In genomic region chr19:50501186-50501567, GRCh38 we compare ENCODE assay signal across 19 cellular contexts. TPM values are rescaled to one million over a fixed set of nuclear protein-coding genes. Genes with fewer than 3 reads are reported as not detected.
DNase-seq lines count a peak whose midpoint lies in the region; ATAC-seq, FAIRE-seq and TF ChIP-seq lines count a peak whose summit lies in the region.
"Had no signal": no experiment of that assay in that cellular context is flagged by ENCODE, and none has a peak within 500 bp of the region (broad histone marks: within the 10 kb centered on the region; RNA-seq: fewer than 3 reads in every experiment).

No MANE protein-coding gene starts in this region.

- no peak overlapping the region for H3K4me3 ChIP-seq in GM23338
- no peak overlapping the region for H3K4me3 ChIP-seq in GM12878
- H3K4me3 ChIP-seq in small intestine (ENCODE audit: low read depth in 1 of 2, low read length in 2 of 2) = no peak overlapping the region
- no peak overlapping the region for H3K4me3 ChIP-seq in naive thymus-derived CD4-positive, alpha-beta T cell (ENCODE audit: low read length)

- in situ Hi-C loops in GM12878 (cut with MboI) = no loop called here

- no peaks in the 10 kb centered on the region for H3F3A ChIP-seq in GM23338 (replicated peaks; ENCODE audit: low read depth)

- no peak for ATAC-seq in GM23338
- ATAC-seq in GM12878 = no peak; the same call in 1 of the 3 replicates
- peak; percentile 66 for ATAC-seq in left colon
- ATAC-seq in naive thymus-derived CD4-positive, alpha-beta T cell = no peak

- SMC1A ChIA-PET in GM12878 (lab: Charles Lee; ENCODE audit: uncharacterized antibody, unreplicated experiment) = no interaction called here

- intact Hi-C loops in GM12878 (cut with micrococcal nuclease; ENCODE audit: unreplicated experiment) = no loop called here
- intact Hi-C loops in left colon (cut with DNase I, micrococcal nuclease) = no loop called here
- intact Hi-C loops in naive thymus-derived CD4-positive, alpha-beta T cell (cut with micrococcal nuclease) = no loop called here

- H3K27me3 Mint-ChIP-seq in GM23338 (ENCODE audit: insufficient read depth, low read depth, poor library complexity) = peaks cover 9% of the 10 kb centered on the region
- no peaks in the 10 kb centered on the region for H3K27me3 Mint-ChIP-seq in naive thymus-derived CD4-positive, alpha-beta T cell
- H3K27me3 Mint-ChIP-seq: activated naive CD8-positive, alpha-beta T cell had no signal

- H3K9ac ChIP-seq in GM12878 (ENCODE audit: control insufficient read depth, insufficient read depth, low read length) = no peak overlapping the region

- H3K9me3 ChIP-seq in GM12878 (replicated peaks; ENCODE audit: control insufficient read depth, insufficient read depth, low read length) (no peaks in the 10 kb centered on the region), small intestine (ENCODE audit: control insufficient read depth, low read depth) (no peaks in the 10 kb centered on the region)
- H3K9me3 ChIP-seq in naive thymus-derived CD4-positive, alpha-beta T cell (ENCODE audit: control insufficient read depth in 2 of 3, low read length in 3 of 3) = no peaks in the 10 kb centered on the region

- no peaks in the 10 kb centered on the region for H3K4me1 Mint-ChIP-seq in GM23338
- H3K4me1 Mint-ChIP-seq in naive thymus-derived CD4-positive, alpha-beta T cell = peaks cover 0 to 6% (median 0%) of the 10 kb centered on the region in 7 donors

- RAD21 ChIA-PET in GM12878 (lab: Charles Lee; ENCODE audit: unreplicated experiment) = no interaction called here

- H3K27ac ChIP-seq in GM23338 (ENCODE audit: low read depth) (no peak overlapping the region), GM12878 (ENCODE audit: control insufficient read depth, insufficient read depth) (no peak overlapping the region), small intestine (ENCODE audit: low read depth in 1 of 2, low read length in 1 of 2) (no peak overlapping the region)
- no peak overlapping the region for H3K27ac ChIP-seq in naive thymus-derived CD4-positive, alpha-beta T cell (ENCODE audit: low read depth, low read length)
- H3K27ac ChIP-seq: HL-60 had no signal

- POLR2A ChIA-PET in GM12878 (lab: Charles Lee) = no interaction called here
- POLR2A ChIA-PET in naive thymus-derived CD4-positive, alpha-beta T cell (lab: Charles Lee) = interaction anchor here (0.7 kb wide), 1 partner anchor 8 kb away, joined by 3 read pairs; no protein-coding TSS in a partner anchor

- H2AFZ ChIP-seq in GM23338 = no peak overlapping the region
- H2AFZ ChIP-seq in GM12878 (ENCODE audit: control insufficient read depth, low read depth, low read length) = no peak overlapping the region

- H3K9me3 Mint-ChIP-seq in GM23338 = peaks cover 56% of the 10 kb centered on the region
- H3K9me3 Mint-ChIP-seq in naive thymus-derived CD4-positive, alpha-beta T cell = no peaks in the 10 kb centered on the region

- H3K4me3 Mint-ChIP-seq in GM23338 = no peak overlapping the region
- no peak overlapping the region for H3K4me3 Mint-ChIP-seq in naive thymus-derived CD4-positive, alpha-beta T cell
- H3K4me3 Mint-ChIP-seq: activated naive CD8-positive, alpha-beta T cell had no signal

- H3K79me2 ChIP-seq in GM23338 (replicated peaks; ENCODE audit: insufficient read depth) (no peaks in the 10 kb centered on the region), GM12878 (ENCODE audit: control insufficient read depth, insufficient read depth, low read length) (no peaks in the 10 kb centered on the region)

- 40% methylated on average over 12 of the region's 12 CpGs for WGBS in GM12878 (ENCODE audit: insufficient coverage, insufficient replicate concordance, low lambda C conversion rate, missing lambda C conversion rate)
- WGBS in small intestine, 3 donors = 24 to 58% (median 40%) methylated on average over 8 to 12 of the region's 12 CpGs

- FAIRE-seq in GM12878 (lab: Jason Lieb, UNC) (no peak), small intestine (lab: Jason Lieb, UNC) (no peak)
- FAIRE-seq: endothelial cell of umbilical vein, GM19239 had no signal

- H3K4me2 ChIP-seq in GM23338 (peak overlapping the region; percentile 65; the same call in 1 of the 2 replicates), GM12878 (ENCODE audit: control insufficient read depth, insufficient read depth) (no peak overlapping the region)

- no peak for TF ChIP-seq EP300 in GM12878 (IDR thresholded peaks at IDR 0.05; ENCODE audit: borderline replicate concordance in 1 of 2, control insufficient read depth in 1 of 2, low read depth in 2 of 2, low read length in 2 of 2)

- H3K9me2 ChIP-seq in GM23338 (ENCODE audit: insufficient read depth) = no peaks in the 10 kb centered on the region

- H3K36me3 ChIP-seq in GM23338 (ENCODE audit: insufficient read depth) (no peaks in the 10 kb centered on the region), GM12878 (ENCODE audit: control insufficient read depth in 2 of 2, insufficient read depth in 2 of 2, low read length in 1 of 2) (no peaks in the 10 kb centered on the region), small intestine (ENCODE audit: control insufficient read depth in 2 of 2, insufficient read depth in 2 of 2, low read length in 2 of 2) (peaks cover 0 to 2% of the 10 kb centered on the region in 2 donors)
- H3K36me3 ChIP-seq in naive thymus-derived CD4-positive, alpha-beta T cell (ENCODE audit: control insufficient read depth in 2 of 3, insufficient read depth in 3 of 3, low read length in 3 of 3) = peaks cover 0 to 6% (median 0%) of the 10 kb centered on the region in 3 experiments

- no peak for TF ChIP-seq RAD21 in GM12878 (IDR thresholded peaks at IDR 0.05; ENCODE audit: insufficient read depth, low read depth, low read length)

- H3K27ac Mint-ChIP-seq in GM23338 = no peak overlapping the region
- no peak overlapping the region for H3K27ac Mint-ChIP-seq in naive thymus-derived CD4-positive, alpha-beta T cell
- H3K27ac Mint-ChIP-seq: activated naive CD8-positive, alpha-beta T cell had no signal

- DNase-seq in GM23338 (ENCODE audit: low spot score) (no peak), GM12878 (ENCODE audit: low read depth, low spot score) (no peak), left colon (no peak), small intestine (peak; percentile 45), H4 (ENCODE audit: low spot score) (no peak), COLO668 (lab: John Stamatoyannopoulos, UW; ENCODE audit: unreplicated experiment) (no peak)
- no peak for DNase-seq in naive thymus-derived CD4-positive, alpha-beta T cell
- DNase-seq: activated CD4-positive, CD25-positive, alpha-beta regulatory T cell; Calu3; cortex of kidney; KG1; T-helper 2 cell had no signal

- TF ChIP-seq CTCF in GM23338 (conservative IDR thresholded peaks at IDR 0.05; ENCODE audit: low read depth in 2 of 2) = no peak
- TF ChIP-seq CTCF in GM12878 (IDR thresholded peaks at IDR 0.05 in 2 of 3, conservative IDR thresholded peaks at IDR 0.05 in 1 of 3; ENCODE audit: control insufficient read depth in 2 of 3, extremely low read depth in 1 of 3, insufficient read depth in 1 of 3, low read depth in 3 of 3, low read length in 3 of 3) = no peak

- H3K27me3 ChIP-seq in GM23338 (ENCODE audit: insufficient read depth) (peaks cover 44% of the 10 kb centered on the region), GM12878 (replicated peaks in 1 of 2; ENCODE audit: control insufficient read depth in 2 of 2, insufficient read depth in 2 of 2, low read length in 1 of 2) (no peaks in the 10 kb centered on the region), small intestine (ENCODE audit: control insufficient read depth in 2 of 2, insufficient read depth in 2 of 2, low read length in 2 of 2) (no peaks in the 10 kb centered on the region)
- H3K27me3 ChIP-seq in naive thymus-derived CD4-positive, alpha-beta T cell (ENCODE audit: control insufficient read depth in 2 of 2, insufficient read depth in 2 of 2, low read length in 2 of 2) = no peaks in the 10 kb centered on the region

- no TSS peak for BruUV-seq in GM12878 (replicated peaks; lab: Mats Ljungman, UMichigan)

- no peaks in the 10 kb centered on the region for H4K20me1 ChIP-seq in GM23338 (replicated peaks; ENCODE audit: insufficient read depth)
- no peaks in the 10 kb centered on the region for H4K20me1 ChIP-seq in GM12878 (ENCODE audit: control insufficient read depth, insufficient read depth)

- no peak for TF ChIP-seq POLR2A in GM12878 (IDR thresholded peaks at IDR 0.05; ENCODE audit: low read depth, low read length)

- H3K4me1 ChIP-seq in GM23338 (ENCODE audit: insufficient read depth) (peaks cover 7% of the 10 kb centered on the region; the same call in 1 of the 2 replicates), GM12878 (ENCODE audit: control insufficient read depth, insufficient read depth, low read length) (no peaks in the 10 kb centered on the region), small intestine (ENCODE audit: control insufficient read depth in 2 of 2, insufficient read depth in 1 of 2, low read depth in 1 of 2, low read length in 1 of 2) (peaks cover 0 to 4% of the 10 kb centered on the region in 2 donors)
- no peaks in the 10 kb centered on the region for H3K4me1 ChIP-seq in naive thymus-derived CD4-positive, alpha-beta T cell (ENCODE audit: control insufficient read depth in 2 of 2, insufficient read depth in 2 of 2, low read length in 2 of 2)

- peaks cover 15% of the 10 kb centered on the region for H3K36me3 Mint-ChIP-seq in GM23338 (ENCODE audit: low read depth)
- peaks cover 0 to 5% (median 0%) of the 10 kb centered on the region in 5 donors for H3K36me3 Mint-ChIP-seq in naive thymus-derived CD4-positive, alpha-beta T cell
- H3K36me3 Mint-ChIP-seq: activated naive CD8-positive, alpha-beta T cell had no signal

- CTCF ChIA-PET in GM12878 (lab: Yijun Ruan, JAX) = no interaction called here
- CTCF ChIA-PET in naive thymus-derived CD4-positive, alpha-beta T cell (lab: Charles Lee) = no interaction called here

RNA-seq across cellular contexts. Expression of gene JOSD2, which starts 9.8 kb away (rescaled TPM):
- total RNA-seq in GM23338 (2014; rRNA removed; shearing (Covaris generic)) = 1.2 and 5.8 TPM in 2 replicates
- polyA plus RNA-seq in GM23338 (2016; fragmentation: Nextera tagmentation; extraction: Ambion mirVana) (3.3 and 4.1 TPM in 2 replicates), GM12878 (2011; rRNA removed) (2.1 and 4.9 TPM in 2 replicates), GM12878 (2014; fragmentation: Illumina TruSeq; extraction: Trizol) (0.91 TPM in 1 of 2 replicates, not detected in the other), GM12878 (2014; fragmentation: Nextera tagmentation; extraction: Ambion mirVana) (1 to 10 TPM; 1.0 to 1.6 TPM), GM12878 (2014; rRNA removed) (23.8 and 26.3 TPM in 2 replicates), GM12878 (2016; fragmentation: Nextera tagmentation; extraction: Ambion mirVana) (10 to 100 TPM; 25.1 to 26.7 TPM), small intestine (10 to 100 TPM; 62.5 to 97.8 (median 85.7) TPM)
- total RNA-seq in GM12878 (2013; cell fraction: nucleolus; rRNA removed) = 0.81 TPM in 1 of 2 replicates, not detected in the other
- total RNA-seq in GM12878 (2014; rRNA removed) (17.0 and 21.0 TPM in 2 replicates), GM12878 (2014; rRNA removed; fragmentation: Illumina TruSeq; extraction: Trizol) (3.1 and 3.9 TPM in 2 replicates), GM12878 (2021) (22.7 and 24.5 TPM in 2 replicates), left colon (10 to 100 TPM; 32.7 to 35.6 TPM)
- 7.5 TPM for polyA plus RNA-seq in GM12878 (2011; ENCODE audit: low read depth)
- polyA plus RNA-seq in GM12878 (2011; cell fraction: cytosol; rRNA removed) = 10.3 and 22.0 TPM in 2 replicates
- 9.3 and 12.4 TPM in 2 replicates for polyA plus RNA-seq in GM12878 (2011; cell fraction: nucleus; rRNA removed)
- 17.2 and 19.2 TPM in 2 replicates for polyA plus RNA-seq in GM12878 (2012)
- polyA minus RNA-seq in GM12878 (2011; rRNA and poly(A)+ RNA removed) = 0.29 and 3.0 TPM in 2 replicates
- polyA minus RNA-seq in GM12878 (2011; cell fraction: cytosol; rRNA and poly(A)+ RNA removed) = 2.0 and 4.8 TPM in 2 replicates
- 2.1 and 6.8 TPM in 2 replicates for polyA minus RNA-seq in GM12878 (2011; cell fraction: nucleus; rRNA and poly(A)+ RNA removed)
- total RNA-seq in H4 (2014; rRNA removed; shearing (Covaris generic)) = 28.7 and 60.6 TPM in 2 replicates
- total RNA-seq in naive thymus-derived CD4-positive, alpha-beta T cell = 10 to 100 TPM; 13.0 to 45.9 (median 22.7) TPM
- 10 to 100 TPM; 17.8 to 18.8 TPM for polyA plus RNA-seq in naive thymus-derived CD4-positive, alpha-beta T cell

RNA-seq across cellular contexts. Expression of gene ASPDH, which starts 12.5 kb away (rescaled TPM):
- not detected in 2 replicates for total RNA-seq in GM23338 (2014; rRNA removed; shearing (Covaris generic))
- polyA plus RNA-seq in GM23338 (2016; fragmentation: Nextera tagmentation; extraction: Ambion mirVana) (not detected in 2 replicates), GM12878 (2011; rRNA removed) (not detected in 2 replicates), GM12878 (2014; fragmentation: Illumina TruSeq; extraction: Trizol) (not detected in 2 replicates), GM12878 (2014; fragmentation: Nextera tagmentation; extraction: Ambion mirVana) (not detected), GM12878 (2014; rRNA removed) (not detected in 2 replicates), GM12878 (2016; fragmentation: Nextera tagmentation; extraction: Ambion mirVana) (not detected), small intestine (10 to 100 TPM in 2 of 3 donors, under 1 TPM in 1; 0.27 to 20.0 (median 17.0) TPM)
- not detected in 2 replicates for total RNA-seq in GM12878 (2013; cell fraction: nucleolus; rRNA removed)
- total RNA-seq in GM12878 (2014; rRNA removed) (not detected in 2 replicates), GM12878 (2014; rRNA removed; fragmentation: Illumina TruSeq; extraction: Trizol) (not detected in 2 replicates), GM12878 (2021) (not detected in 2 replicates), left colon (not detected)
- not detected for polyA plus RNA-seq in GM12878 (2011; ENCODE audit: low read depth)
- polyA plus RNA-seq in GM12878 (2011; cell fraction: cytosol; rRNA removed) = not detected in 2 replicates
- polyA plus RNA-seq in GM12878 (2011; cell fraction: nucleus; rRNA removed) = not detected in 2 replicates
- polyA plus RNA-seq in GM12878 (2012) = 0.41 and 0.87 TPM in 2 replicates
- polyA minus RNA-seq in GM12878 (2011; rRNA and poly(A)+ RNA removed) = not detected in 2 replicates
- polyA minus RNA-seq in GM12878 (2011; cell fraction: cytosol; rRNA and poly(A)+ RNA removed) = not detected in 2 replicates
- polyA minus RNA-seq in GM12878 (2011; cell fraction: nucleus; rRNA and poly(A)+ RNA removed) = not detected in 2 replicates
- not detected in 2 replicates for total RNA-seq in H4 (2014; rRNA removed; shearing (Covaris generic))
- total RNA-seq in naive thymus-derived CD4-positive, alpha-beta T cell = not detected
- not detected for polyA plus RNA-seq in naive thymus-derived CD4-positive, alpha-beta T cell
- total RNA-seq: activated CD8-positive, alpha-beta memory T cell treated with anti-CD3 and anti-CD28 coated beads for 36 hours; Calu3; endothelial cell of umbilical vein; left cardiac atrium; urinary bladder had no signal
- polyA plus RNA-seq: endothelial cell of umbilical vein, urinary bladder had no signal

RNA-seq across cellular contexts. Expression of gene GARIN5A, which starts 24.5 kb away (rescaled TPM):
- 13.3 and 19.9 TPM in 2 replicates for total RNA-seq in GM23338 (2014; rRNA removed; shearing (Covaris generic))
- 24.2 and 25.0 TPM in 2 replicates for polyA plus RNA-seq in GM23338 (2016; fragmentation: Nextera tagmentation; extraction: Ambion mirVana)
- not detected in 2 replicates for total RNA-seq in GM12878 (2013; cell fraction: nucleolus; rRNA removed)
- total RNA-seq in GM12878 (2014; rRNA removed) = 0.22 TPM in 1 of 2 replicates, not detected in the other
- total RNA-seq in GM12878 (2014; rRNA removed; fragmentation: Illumina TruSeq; extraction: Trizol) = not detected in 2 replicates
- total RNA-seq in GM12878 (2021) = 0.37 TPM in 1 of 2 replicates, not detected in the other
- not detected for polyA plus RNA-seq in GM12878 (2011; ENCODE audit: low read depth)
- polyA plus RNA-seq in GM12878 (2011; rRNA removed) = 0.22 TPM in 1 of 2 replicates, not detected in the other
- polyA plus RNA-seq in GM12878 (2011; cell fraction: cytosol; rRNA removed) = 0.23 and 0.36 TPM in 2 replicates
- polyA plus RNA-seq in GM12878 (2011; cell fraction: nucleus; rRNA removed) = 0.19 and 0.42 TPM in 2 replicates
- polyA plus RNA-seq in GM12878 (2012) = 0.27 and 0.57 TPM in 2 replicates
- not detected in 2 replicates for polyA plus RNA-seq in GM12878 (2014; fragmentation: Illumina TruSeq; extraction: Trizol)
- polyA plus RNA-seq in GM12878 (2014; fragmentation: Nextera tagmentation; extraction: Ambion mirVana) = under 1 TPM in 1 of 2 experiments, not detected in 1; 0.18 TPM
- polyA plus RNA-seq in GM12878 (2014; rRNA removed) = 0.53 TPM in 1 of 2 replicates, not detected in the other
- 1 to 10 TPM in 1 of 2 experiments, under 1 TPM in 1; 0.25 to 1.2 TPM for polyA plus RNA-seq in GM12878 (2016; fragmentation: Nextera tagmentation; extraction: Ambion mirVana)
- not detected in 2 replicates for polyA minus RNA-seq in GM12878 (2011; rRNA and poly(A)+ RNA removed)
- not detected in 2 replicates for polyA minus RNA-seq in GM12878 (2011; cell fraction: cytosol; rRNA and poly(A)+ RNA removed)
- polyA minus RNA-seq in GM12878 (2011; cell fraction: nucleus; rRNA and poly(A)+ RNA removed) = 0.24 TPM in 1 of 2 replicates, not detected in the other
- total RNA-seq in left colon = 1 to 10 TPM; 1.5 to 3.1 TPM
- polyA plus RNA-seq in small intestine = 1 to 10 TPM in 1 of 3 donors, under 1 TPM in 1, not detected in 1; 0.89 to 3.4 TPM
- total RNA-seq in H4 (2014; rRNA removed; shearing (Covaris generic)) = 2.9 and 8.6 TPM in 2 replicates
- total RNA-seq in naive thymus-derived CD4-positive, alpha-beta T cell = under 1 TPM in 4 of 5 experiments, not detected in 1; 0.59 to 0.93 (median 0.68) TPM
- 1 to 10 TPM in 1 of 2 donors, under 1 TPM in 1; 0.77 to 3.1 TPM for polyA plus RNA-seq in naive thymus-derived CD4-positive, alpha-beta T cell
- total RNA-seq: urinary bladder had no signal

RNA-seq across cellular contexts. Expression of gene EMC10, which starts 24.9 kb away (rescaled TPM):
- total RNA-seq in GM23338 (2014; rRNA removed; shearing (Covaris generic)) = 86.4 and 113 TPM in 2 replicates
- polyA plus RNA-seq in GM23338 (2016; fragmentation: Nextera tagmentation; extraction: Ambion mirVana) (24.8 and 28.2 TPM in 2 replicates), GM12878 (2011; rRNA removed) (13.8 and 22.4 TPM in 2 replicates), GM12878 (2014; fragmentation: Illumina TruSeq; extraction: Trizol) (3.5 and 18.2 TPM in 2 replicates), GM12878 (2014; fragmentation: Nextera tagmentation; extraction: Ambion mirVana) (1 to 10 TPM; 2.5 to 5.5 TPM), GM12878 (2014; rRNA removed) (61.0 and 69.1 TPM in 2 replicates), GM12878 (2016; fragmentation: Nextera tagmentation; extraction: Ambion mirVana) (1 to 10 TPM; 6.8 to 8.9 TPM), small intestine (100 to 1,000 TPM in 1 of 3 donors, 10 to 100 TPM in 2; 53.7 to 160 (median 71.3) TPM)
- total RNA-seq in GM12878 (2013; cell fraction: nucleolus; rRNA removed) = 42.5 and 52.8 TPM in 2 replicates
- total RNA-seq in GM12878 (2014; rRNA removed) (62.4 and 66.3 TPM in 2 replicates), GM12878 (2014; rRNA removed; fragmentation: Illumina TruSeq; extraction: Trizol) (24.2 and 26.3 TPM in 2 replicates), GM12878 (2021) (76.2 and 77.3 TPM in 2 replicates), left colon (100 to 1,000 TPM; 125 to 132 TPM)
- polyA plus RNA-seq in GM12878 (2011; ENCODE audit: low read depth) = 14.2 TPM
- polyA plus RNA-seq in GM12878 (2011; cell fraction: cytosol; rRNA removed) = 35.6 and 58.6 TPM in 2 replicates
- 37.5 and 53.5 TPM in 2 replicates for polyA plus RNA-seq in GM12878 (2011; cell fraction: nucleus; rRNA removed)
- 37.3 and 50.5 TPM in 2 replicates for polyA plus RNA-seq in GM12878 (2012)
- polyA minus RNA-seq in GM12878 (2011; rRNA and poly(A)+ RNA removed) = 7.5 and 15.2 TPM in 2 replicates
- 14.3 and 14.5 TPM in 2 replicates for polyA minus RNA-seq in GM12878 (2011; cell fraction: cytosol; rRNA and poly(A)+ RNA removed)
- polyA minus RNA-seq in GM12878 (2011; cell fraction: nucleus; rRNA and poly(A)+ RNA removed) = 6.5 and 20.3 TPM in 2 replicates
- total RNA-seq in H4 (2014; rRNA removed; shearing (Covaris generic)) = 94.2 and 144 TPM in 2 replicates
- 10 to 100 TPM; 75.5 to 95.2 (median 88.1) TPM for total RNA-seq in naive thymus-derived CD4-positive, alpha-beta T cell
- 10 to 100 TPM in 1 of 2 donors, 1 to 10 TPM in 1; 8.7 to 11.0 TPM for polyA plus RNA-seq in naive thymus-derived CD4-positive, alpha-beta T cell
